20 cellular contexts compared by ENCODE assay signal in the genomic region with DNA sequence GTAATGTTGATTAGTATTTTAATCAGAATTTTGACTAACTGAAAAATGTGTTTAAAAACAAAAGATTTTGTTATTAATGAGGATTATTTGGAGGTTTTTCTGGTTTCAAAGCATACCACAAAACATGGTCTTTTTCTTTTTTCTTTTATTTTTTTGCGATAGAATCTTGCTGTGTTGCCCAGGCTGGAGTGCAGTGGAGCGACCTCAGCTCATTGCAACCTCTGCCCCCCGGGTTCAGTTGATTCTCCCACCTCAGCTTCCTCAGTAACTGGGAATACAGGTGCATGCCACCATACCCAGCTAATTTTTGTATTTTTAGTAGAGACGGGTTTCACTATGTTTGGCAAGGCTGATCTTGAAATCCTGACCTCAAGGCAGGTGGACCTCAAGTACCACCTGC. TPM values are rescaled to one million over a fixed set of nuclear protein-coding genes. Genes with fewer than 3 reads are reported as not detected.
DNase-seq lines count a peak whose midpoint lies in the region; ATAC-seq and TF ChIP-seq lines count a peak whose summit lies in the region.
"Had no signal": no experiment of that assay in that cellular context is flagged by ENCODE, and none has a peak within 500 bp of the region (broad histone marks: within the 10 kb centered on the region; RNA-seq: fewer than 3 reads in every experiment).

No MANE protein-coding gene starts in this region.

- H3K27ac Mint-ChIP-seq in CD4-positive, alpha-beta T cell, result peak overlapping the region; percentile 85
- H3K27ac Mint-ChIP-seq in WTC11 (no peak overlapping the region), progenitor cell of endocrine pancreas (no peak overlapping the region)
- H3K27ac Mint-ChIP-seq: CD14-positive monocyte, GM23338 had no signal

- no peak overlapping the region for H3K4me2 ChIP-seq in OCI-LY1 (ENCODE audit: low read length)
- H3K4me2 ChIP-seq: GM23338 had no signal

- no peaks in the 10 kb centered on the region for H3K9me3 Mint-ChIP-seq in CD4-positive, alpha-beta T cell
- H3K9me3 Mint-ChIP-seq in WTC11 (no peaks in the 10 kb centered on the region), progenitor cell of endocrine pancreas (ENCODE audit: low read depth) (no peaks in the 10 kb centered on the region)
- H3K9me3 Mint-ChIP-seq: CD14-positive monocyte; CD8-positive, alpha-beta T cell; GM23338 had no signal

- H3K4me3 Mint-ChIP-seq in CD4-positive, alpha-beta T cell, result no peak overlapping the region
- no peak overlapping the region for H3K4me3 Mint-ChIP-seq in WTC11
- H3K4me3 Mint-ChIP-seq in progenitor cell of endocrine pancreas (ENCODE audit: low read depth), result no peak overlapping the region
- H3K4me3 Mint-ChIP-seq: CD14-positive monocyte; CD8-positive, alpha-beta T cell; GM23338 had no signal

- H3K79me2 ChIP-seq in OCI-LY1 (ENCODE audit: insufficient read depth, low read length), result no peaks in the 10 kb centered on the region; the same call in 1 of the 2 replicates

- no peak overlapping the region for H3K9ac ChIP-seq in OCI-LY1 (ENCODE audit: low read length)

- CTCF ChIA-PET in CD4-positive, alpha-beta T cell (lab: Charles Lee), result interaction anchor here (1.5 kb wide), 1 partner anchor 12 kb away, joined by 3 read pairs; no protein-coding TSS in a partner anchor
- CTCF ChIA-PET in WTC11 (lab: Charles Lee), result interaction anchor here (0.5 kb wide), 1 partner anchor 236 kb away, joined by 3 read pairs; no protein-coding TSS in a partner anchor

- peaks cover 7% of the 10 kb centered on the region for H3F3A ChIP-seq in OCI-LY1 (ENCODE audit: insufficient read depth, low read length)

- peaks cover 68% of the 10 kb centered on the region for H3K36me3 Mint-ChIP-seq in CD4-positive, alpha-beta T cell (ENCODE audit: low read depth)
- H3K36me3 Mint-ChIP-seq in WTC11 (peaks cover 41% of the 10 kb centered on the region), progenitor cell of endocrine pancreas (ENCODE audit: insufficient read depth) (peaks cover 25% of the 10 kb centered on the region)

- no peak overlapping the region for H3K27ac ChIP-seq in CD4-positive, alpha-beta T cell (ENCODE audit: low read depth, low read length)
- H3K27ac ChIP-seq in OCI-LY1 (ENCODE audit: low read depth, low read length, poor library complexity, severe bottlenecking), result peak overlapping the region; percentile 74

- H3K9me2 ChIP-seq in OCI-LY1 (ENCODE audit: low read depth, low read length), result no peaks in the 10 kb centered on the region

- peaks cover 48% of the 10 kb centered on the region for H3K4me1 Mint-ChIP-seq in CD4-positive, alpha-beta T cell (ENCODE audit: low read depth)
- H3K4me1 Mint-ChIP-seq in WTC11 (no peaks in the 10 kb centered on the region), progenitor cell of endocrine pancreas (ENCODE audit: low read depth) (peaks cover 12% of the 10 kb centered on the region)
- H3K4me1 Mint-ChIP-seq: CD14-positive monocyte, GM23338 had no signal

- intact Hi-C loops in CD4-positive, alpha-beta T cell (cut with DNase I, micrococcal nuclease), result no loop called here

- DNase-seq in CD4-positive, alpha-beta T cell, result no peak
- DNase-seq in WTC11 (ENCODE audit: low spot score) (no peak), progenitor cell of endocrine pancreas (ENCODE audit: low spot score, unreplicated experiment) (no peak)
- DNase-seq in activated CD8-positive, alpha-beta memory T cell treated with anti-CD3 and anti-CD28 coated beads for 24 hours, result no peak
- DNase-seq: ACHN; BE2C; Calu3; CD8-positive, alpha-beta T cell; DMS79 treated with DMSO at 0.1 percent for 48 hours; EL; H7; IMR-90; KBM-7 had no signal

- ATAC-seq in CD4-positive, alpha-beta T cell (ENCODE audit: poor library complexity), result no peak
- ATAC-seq in WTC11, result no peak
- ATAC-seq in GM18520 (IDR thresholded peaks at IDR 0.05; ENCODE audit: unreplicated experiment), result no peak
- no peak for ATAC-seq in GM18858 (IDR thresholded peaks at IDR 0.05; ENCODE audit: unreplicated experiment)
- ATAC-seq: CD8-positive, alpha-beta T cell; GM12878; GM23338; HCT116 had no signal

- POLR2A ChIA-PET in CD4-positive, alpha-beta T cell (lab: Charles Lee), result interaction anchor here (0.7 to 2.1 kb wide), 2 partner anchors 24 to 242 kb away, joined by 3 to 6 read pairs; partner anchors contain the start of genes ERBIN and SREK1
- POLR2A ChIA-PET in WTC11 (lab: Charles Lee), result no interaction called here

- H3K36me3 ChIP-seq in OCI-LY1 (ENCODE audit: insufficient read depth, low read length), result peaks cover 56% of the 10 kb centered on the region

- no peaks in the 10 kb centered on the region for H4K20me1 ChIP-seq in OCI-LY1 (ENCODE audit: insufficient read depth, low read length)

- H3K27me3 Mint-ChIP-seq in CD4-positive, alpha-beta T cell, result no peaks in the 10 kb centered on the region
- H3K27me3 Mint-ChIP-seq in WTC11 (ENCODE audit: low read depth) (no peaks in the 10 kb centered on the region), progenitor cell of endocrine pancreas (no peaks in the 10 kb centered on the region)

- H3K4me1 ChIP-seq in OCI-LY1 (ENCODE audit: insufficient read depth, low read length, severe bottlenecking), result peaks cover 64% of the 10 kb centered on the region
- H3K4me1 ChIP-seq: BE2C had no signal

- H3K27me3 ChIP-seq in CD4-positive, alpha-beta T cell (ENCODE audit: control insufficient read depth, insufficient read depth, low read length), result no peaks in the 10 kb centered on the region
- H3K27me3 ChIP-seq in OCI-LY1 (ENCODE audit: insufficient read depth, low read length), result no peaks in the 10 kb centered on the region
- H3K27me3 ChIP-seq: BE2C had no signal

- no peak for TF ChIP-seq CTCF in CD4-positive, alpha-beta T cell (IDR thresholded peaks at IDR 0.05)
- no peak for TF ChIP-seq CTCF in OCI-LY1 (IDR thresholded peaks at IDR 0.05; ENCODE audit: low read length)
- no peak for TF ChIP-seq CTCF in WTC11 (IDR thresholded peaks at IDR 0.05)
- no peak for TF ChIP-seq CTCF in progenitor cell of endocrine pancreas (IDR thresholded peaks at IDR 0.05; ENCODE audit: unreplicated experiment)

- no peaks in the 10 kb centered on the region for H3K9me3 ChIP-seq in CD4-positive, alpha-beta T cell (ENCODE audit: control insufficient read depth, low read length)
- no peaks in the 10 kb centered on the region for H3K9me3 ChIP-seq in OCI-LY1 (ENCODE audit: low read length)
- H3K9me3 ChIP-seq: BE2C had no signal

- no peak overlapping the region for H2AFZ ChIP-seq in OCI-LY1 (ENCODE audit: low read length)
- H2AFZ ChIP-seq: GM23338 had no signal

- no peak overlapping the region for H3K4me3 ChIP-seq in OCI-LY1 (ENCODE audit: low read depth, low read length, poor library complexity, severe bottlenecking)
- H3K4me3 ChIP-seq: GM12878, GM23338 had no signal

TF ChIP-seq in WTC11, 78 proteins besides CTCF, POLR2A, EP300 and RAD21:
- TF ChIP-seq ZNF121 (CRISPR knock-in tag; IDR thresholded peaks at IDR 0.05), result peak; percentile 58; the same call in 1 of the 2 replicates
- TF ChIP-seq, protein P1, sequence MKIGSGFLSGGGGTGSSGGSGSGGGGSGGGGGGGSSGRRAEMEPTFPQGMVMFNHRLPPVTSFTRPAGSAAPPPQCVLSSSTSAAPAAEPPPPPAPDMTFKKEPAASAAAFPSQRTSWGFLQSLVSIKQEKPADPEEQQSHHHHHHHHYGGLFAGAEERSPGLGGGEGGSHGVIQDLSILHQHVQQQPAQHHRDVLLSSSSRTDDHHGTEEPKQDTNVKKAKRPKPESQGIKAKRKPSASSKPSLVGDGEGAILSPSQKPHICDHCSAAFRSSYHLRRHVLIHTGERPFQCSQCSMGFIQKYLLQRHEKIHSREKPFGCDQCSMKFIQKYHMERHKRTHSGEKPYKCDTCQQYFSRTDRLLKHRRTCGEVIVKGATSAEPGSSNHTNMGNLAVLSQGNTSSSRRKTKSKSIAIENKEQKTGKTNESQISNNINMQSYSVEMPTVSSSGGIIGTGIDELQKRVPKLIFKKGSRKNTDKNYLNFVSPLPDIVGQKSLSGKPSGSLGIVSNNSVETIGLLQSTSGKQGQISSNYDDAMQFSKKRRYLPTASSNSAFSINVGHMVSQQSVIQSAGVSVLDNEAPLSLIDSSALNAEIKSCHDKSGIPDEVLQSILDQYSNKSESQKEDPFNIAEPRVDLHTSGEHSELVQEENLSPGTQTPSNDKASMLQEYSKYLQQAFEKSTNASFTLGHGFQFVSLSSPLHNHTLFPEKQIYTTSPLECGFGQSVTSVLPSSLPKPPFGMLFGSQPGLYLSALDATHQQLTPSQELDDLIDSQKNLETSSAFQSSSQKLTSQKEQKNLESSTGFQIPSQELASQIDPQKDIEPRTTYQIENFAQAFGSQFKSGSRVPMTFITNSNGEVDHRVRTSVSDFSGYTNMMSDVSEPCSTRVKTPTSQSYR (CRISPR knock-in tag; IDR thresholded peaks at IDR 0.05), result no peak
- TF ChIP-seq NR3C1 (CRISPR knock-in tag; conservative IDR thresholded peaks at IDR 0.05; ENCODE audit: low read depth), result no peak
- TF ChIP-seq TEAD1 (CRISPR knock-in tag; IDR thresholded peaks at IDR 0.05), result no peak

RNA-seq across cellular contexts. Expression of gene SREK1, which starts 24.1 kb away (rescaled TPM):
- 100 to 1,000 TPM; 137 to 155 TPM for total RNA-seq in CD4-positive, alpha-beta T cell
- 34.2 to 38.4 TPM (median 34.6 TPM) in 3 replicates for total RNA-seq in WTC11 (2021)
- total RNA-seq in progenitor cell of endocrine pancreas, result 122 and 123 TPM in 2 replicates
